ENCODE assay signal across 20 cellular contexts in genomic region chr2:109108740-109109139, GRCh38. TPM values are rescaled to one million over a fixed set of nuclear protein-coding genes. Genes with fewer than 3 reads are reported as not detected.
DNase-seq lines count a peak whose midpoint lies in the region; ATAC-seq, FAIRE-seq and TF ChIP-seq lines count a peak whose summit lies in the region.
"Had no signal": no experiment of that assay in that cellular context is flagged by ENCODE, and none has a peak within 500 bp of the region (broad histone marks: within the 10 kb centered on the region; RNA-seq: fewer than 3 reads in every experiment).

No MANE protein-coding gene starts in this region.

- peak overlapping the region; percentile 42 for H2AFZ ChIP-seq in mammary epithelial cell (ENCODE audit: low read depth, low read length)
- peak overlapping the region; percentile 34 for H2AFZ ChIP-seq in keratinocyte (ENCODE audit: control insufficient read depth, low read length)

- no peaks in the 10 kb centered on the region for H3K27me3 Mint-ChIP-seq in type B pancreatic cell
- H3K27me3 Mint-ChIP-seq: CD4-positive, alpha-beta memory T cell had no signal

- no TSS peak for BruUV-seq in mammary epithelial cell (replicated peaks; lab: Mats Ljungman, UMichigan)
- no TSS peak for BruUV-seq in Panc1 (replicated peaks; lab: Mats Ljungman, UMichigan)

- H3K9me3 ChIP-seq in mammary epithelial cell (replicated peaks; ENCODE audit: insufficient read depth, low read length), result no peaks in the 10 kb centered on the region
- no peaks in the 10 kb centered on the region for H3K9me3 ChIP-seq in breast epithelium
- no peaks in the 10 kb centered on the region for H3K9me3 ChIP-seq in Panc1 (ENCODE audit: control insufficient read depth, insufficient read depth, low read depth, low read length)
- H3K9me3 ChIP-seq in keratinocyte (ENCODE audit: control insufficient read depth, low read depth, low read length), result no peaks in the 10 kb centered on the region
- no peaks in the 10 kb centered on the region for H3K9me3 ChIP-seq in lower lobe of right lung
- H3K9me3 ChIP-seq: BLaER1 had no signal

- H3K4me1 Mint-ChIP-seq in type B pancreatic cell (ENCODE audit: unreplicated experiment), result peaks cover 6% of the 10 kb centered on the region
- H3K4me1 Mint-ChIP-seq: CD14-positive monocyte; CD4-positive, alpha-beta memory T cell had no signal

- no peaks in the 10 kb centered on the region for H4K20me1 ChIP-seq in mammary epithelial cell (ENCODE audit: insufficient read depth, low read length)
- H4K20me1 ChIP-seq in keratinocyte (ENCODE audit: control insufficient read depth, extremely low read depth, insufficient read depth, low read length), result no peaks in the 10 kb centered on the region
- H4K20me1 ChIP-seq: BLaER1 had no signal

- intact Hi-C loops in mammary epithelial cell (cut with micrococcal nuclease), result no loop called here
- intact Hi-C loops in breast epithelium (cut with DNase I; ENCODE audit: low total_unique reads), result no loop called here
- intact Hi-C loops in Panc1 (cut with micrococcal nuclease; ENCODE audit: unreplicated experiment), result no loop called here
- intact Hi-C loops in lower lobe of right lung (cut with DNase I), result no loop called here

- POLR2A ChIA-PET in Panc1 (lab: Charles Lee), result no interaction called here

- 93% methylated on average over 6 of the region's 9 CpGs for WGBS in mammary epithelial cell (ENCODE audit: low coverage, missing lambda C conversion rate)

- no peak overlapping the region for H3K9ac ChIP-seq in mammary epithelial cell (ENCODE audit: insufficient read depth, low read length)
- no peak overlapping the region for H3K9ac ChIP-seq in keratinocyte (ENCODE audit: control insufficient read depth, extremely low read depth, insufficient read depth, low read length)
- H3K9ac ChIP-seq: BLaER1 had no signal

- dilution Hi-C loops in mammary epithelial cell (cut with HindIII; ENCODE audit: low sequenced_read_pairs) (no loop called here), keratinocyte (cut with MboI; ENCODE audit: extremely low pct_ligation_motif_present, low sequenced_read_pairs) (no loop called here)

- no peaks in the 10 kb centered on the region for H3K79me2 ChIP-seq in mammary epithelial cell (ENCODE audit: insufficient read depth, low read length)
- no peaks in the 10 kb centered on the region for H3K79me2 ChIP-seq in keratinocyte (ENCODE audit: control insufficient read depth, insufficient read depth, low read length)

- no peak for TF ChIP-seq POLR2A in breast epithelium (IDR thresholded peaks at IDR 0.05)

- no peaks in the 10 kb centered on the region for H3K36me3 ChIP-seq in mammary epithelial cell (ENCODE audit: insufficient read depth, low read length)
- H3K36me3 ChIP-seq in breast epithelium, result no peaks in the 10 kb centered on the region
- no peaks in the 10 kb centered on the region for H3K36me3 ChIP-seq in Panc1 (ENCODE audit: control insufficient read depth, insufficient read depth, low read length)
- no peaks in the 10 kb centered on the region for H3K36me3 ChIP-seq in keratinocyte (ENCODE audit: control insufficient read depth in 2 of 2, extremely low read depth in 1 of 2, insufficient read depth in 2 of 2, low read length in 2 of 2)
- no peaks in the 10 kb centered on the region for H3K36me3 ChIP-seq in lower lobe of right lung
- H3K36me3 ChIP-seq: BLaER1 had no signal

- H3K4me2 ChIP-seq in mammary epithelial cell (ENCODE audit: insufficient read depth, low read depth, low read length), result no peak overlapping the region
- H3K4me2 ChIP-seq in keratinocyte (ENCODE audit: control insufficient read depth, extremely low read depth, insufficient read depth, low read depth, low read length), result peak overlapping the region; percentile 25
- H3K4me2 ChIP-seq: BLaER1 had no signal

- no peaks in the 10 kb centered on the region for H3K9me3 Mint-ChIP-seq in type B pancreatic cell

- no peak for FAIRE-seq in keratinocyte (lab: Jason Lieb, UNC)
- FAIRE-seq: GM12892, GM18507, HTR-8/SVneo had no signal

- no peaks in the 10 kb centered on the region for H3K9me1 ChIP-seq in keratinocyte (ENCODE audit: control insufficient read depth, extremely low read depth, insufficient read depth, low read length)

- H3K4me3 ChIP-seq in mammary epithelial cell (replicated peaks in 1 of 3; ENCODE audit: insufficient read depth in 1 of 3, low read depth in 2 of 3, low read length in 3 of 3), result no peak overlapping the region
- no peak overlapping the region for H3K4me3 ChIP-seq in breast epithelium
- no peak overlapping the region for H3K4me3 ChIP-seq in Panc1 (ENCODE audit: low read depth in 2 of 2, low read length in 2 of 2)
- no peak overlapping the region for H3K4me3 ChIP-seq in keratinocyte (ENCODE audit: control insufficient read depth in 2 of 3, extremely low read depth in 1 of 3, insufficient read depth in 2 of 3, low read depth in 1 of 3, low read length in 3 of 3)
- H3K4me3 ChIP-seq in lower lobe of right lung, result no peak overlapping the region
- no peak overlapping the region for H3K4me3 ChIP-seq in coronary artery
- H3K4me3 ChIP-seq: BLaER1 had no signal

- no peaks in the 10 kb centered on the region for H3K36me3 Mint-ChIP-seq in type B pancreatic cell
- H3K36me3 Mint-ChIP-seq: CD14-positive monocyte; CD4-positive, alpha-beta memory T cell had no signal

- no peak overlapping the region for H3K27ac Mint-ChIP-seq in type B pancreatic cell
- H3K27ac Mint-ChIP-seq: CD4-positive, alpha-beta memory T cell; H9 had no signal

- no peaks in the 10 kb centered on the region for H3K27me3 ChIP-seq in mammary epithelial cell (ENCODE audit: insufficient read depth, low read length)
- H3K27me3 ChIP-seq in breast epithelium, result no peaks in the 10 kb centered on the region
- H3K27me3 ChIP-seq in Panc1 (ENCODE audit: control insufficient read depth, insufficient read depth, low read length), result no peaks in the 10 kb centered on the region
- no peaks in the 10 kb centered on the region for H3K27me3 ChIP-seq in keratinocyte (ENCODE audit: control insufficient read depth, extremely low read depth, insufficient read depth, low read length)
- H3K27me3 ChIP-seq in lower lobe of right lung (ENCODE audit: low read depth), result no peaks in the 10 kb centered on the region
- H3K27me3 ChIP-seq: BLaER1 had no signal

- DNase-seq in mammary epithelial cell (no peak), breast epithelium (ENCODE audit: low spot score in 2 of 2) (no peak), Panc1 (ENCODE audit: low read depth, low spot score) (no peak), keratinocyte (ENCODE audit: low read depth, low spot score) (no peak), type B pancreatic cell (ENCODE audit: extremely low spot score, unreplicated experiment) (peak; percentile 47), lower lobe of right lung (no peak), coronary artery (ENCODE audit: low spot score) (no peak)
- no peak for DNase-seq in stimulated activated naive CD4-positive, alpha-beta T cell (lab: John Stamatoyannopoulos, UW)
- DNase-seq: 8988T; CD4-positive, alpha-beta memory T cell; DMS153; DMS79; GDM1; GOT3; H9 had no signal

- in situ Hi-C loops in mammary epithelial cell (cut with MboI; ENCODE audit: low sequenced_read_pairs in 2 of 2) (no loop called here), Panc1 (cut with HindIII; ENCODE audit: low pct_unique_long_range_greater_than_20kb, low sequenced_read_pairs) (no loop called here)

- CTCF ChIA-PET in mammary epithelial cell (lab: Charles Lee; ENCODE audit: low non-redundant PET) (no interaction called here), Panc1 (lab: Charles Lee) (no interaction called here)

- H3K4me3 Mint-ChIP-seq in type B pancreatic cell, result no peak overlapping the region
- H3K4me3 Mint-ChIP-seq: CD14-positive monocyte, H9 had no signal

- TF ChIP-seq CTCF in mammary epithelial cell (conservative IDR thresholded peaks at IDR 0.05 in 1 of 2, IDR thresholded peaks at IDR 0.05 in 1 of 2; ENCODE audit: extremely low read depth in 1 of 2, insufficient read depth in 1 of 2, low read depth in 1 of 2, low read length in 2 of 2) (no peak), breast epithelium (IDR thresholded peaks at IDR 0.05) (no peak), Panc1 (IDR thresholded peaks at IDR 0.05) (no peak), keratinocyte (optimal IDR thresholded peaks at IDR 0.05 in 1 of 3, IDR thresholded peaks at IDR 0.05 in 1 of 3, conservative IDR thresholded peaks at IDR 0.05 in 1 of 3; ENCODE audit: extremely low read depth in 1 of 3, insufficient read depth in 2 of 3, low read length in 3 of 3) (no peak), type B pancreatic cell (conservative IDR thresholded peaks at IDR 0.05) (no peak), lower lobe of right lung (IDR thresholded peaks at IDR 0.05) (no peak), coronary artery (IDR thresholded peaks at IDR 0.05) (no peak)

- H3K27ac ChIP-seq in mammary epithelial cell (ENCODE audit: insufficient read depth, low read depth, low read length), result no peak overlapping the region
- no peak overlapping the region for H3K27ac ChIP-seq in breast epithelium
- no peak overlapping the region for H3K27ac ChIP-seq in Panc1 (ENCODE audit: low read length)
- H3K27ac ChIP-seq in keratinocyte (ENCODE audit: control insufficient read depth, insufficient read depth, low read length), result no peak overlapping the region
- no peak overlapping the region for H3K27ac ChIP-seq in lower lobe of right lung
- H3K27ac ChIP-seq in coronary artery, result no peak overlapping the region
- H3K27ac ChIP-seq: BLaER1 had no signal

- H3K4me1 ChIP-seq in mammary epithelial cell (ENCODE audit: insufficient read depth, low read length) (peaks cover 5% of the 10 kb centered on the region), breast epithelium (no peaks in the 10 kb centered on the region), Panc1 (ENCODE audit: control insufficient read depth, insufficient read depth, low read length) (no peaks in the 10 kb centered on the region), keratinocyte (ENCODE audit: control insufficient read depth, extremely low read depth, insufficient read depth, low read length) (peaks cover 8% of the 10 kb centered on the region), lower lobe of right lung (no peaks in the 10 kb centered on the region)
- H3K4me1 ChIP-seq: BLaER1 had no signal

- ATAC-seq in Panc1 (0 out of 2 replicates have a peak, but pooled peaks have one; percentile 26), lower lobe of right lung (no peak)

RNA-seq across cellular contexts. Expression of gene SH3RF3, which starts 20.3 kb away (rescaled TPM):
- total RNA-seq in mammary epithelial cell (1 to 10 TPM in 1 of 2 donors, under 1 TPM in 1; 0.33 to 2.0 TPM), breast epithelium (1 to 10 TPM; 3.2 to 5.6 (median 4.6) TPM), Panc1 (2021; ENCODE audit: unreplicated experiment) (4.9 TPM), type B pancreatic cell (ENCODE audit: low replicate concordance) (2.5 and 13.9 TPM in 2 replicates), lower lobe of right lung (5.7 TPM)
- polyA plus RNA-seq in mammary epithelial cell (0.20 TPM), keratinocyte (0.08 to 0.18 TPM (median 0.17 TPM) in 3 replicates)
- polyA minus RNA-seq in mammary epithelial cell (not detected), keratinocyte (0.19 to 0.69 TPM (median 0.20 TPM) in 3 replicates)
- polyA plus RNA-seq in Panc1 (2012; ENCODE audit: insufficient read length), result 5.4 TPM
- not detected for polyA plus RNA-seq in keratinocyte (2011; ENCODE audit: low read depth)
- 0.15 and 0.26 TPM in 2 replicates for polyA plus RNA-seq in keratinocyte (2011; cell fraction: cytosol; rRNA removed)
- 0.49 and 0.55 TPM in 2 replicates for polyA plus RNA-seq in keratinocyte (2011; cell fraction: nucleus; rRNA removed)
- 0.06 and 0.36 TPM in 2 replicates for polyA plus RNA-seq in keratinocyte (2012; ENCODE audit: low replicate concordance)
- 0.96 TPM for polyA minus RNA-seq in keratinocyte (2011; cell fraction: cytosol; rRNA and poly(A)+ RNA removed)
- 0.95 and 1.3 TPM in 2 replicates for polyA minus RNA-seq in keratinocyte (2011; cell fraction: nucleus; rRNA and poly(A)+ RNA removed)
